Comparison of ENCODE assay signal across 18 cellular contexts in genomic region chr21:18620421-18620820, GRCh38.
DNase-seq lines count a peak whose midpoint lies in the region; ATAC-seq and TF ChIP-seq lines count a peak whose summit lies in the region.
"Had no signal": no experiment of that assay in that cellular context is flagged by ENCODE, and none has a peak within 500 bp of the region (broad histone marks: within the 10 kb centered on the region; RNA-seq: fewer than 3 reads in every experiment).

No MANE protein-coding gene starts in this region.

- no peaks in the 10 kb centered on the region for H3K9me3 ChIP-seq in neural progenitor cell (ENCODE audit: low read depth)
- H3K9me3 ChIP-seq: A549, Caco-2 had no signal

- no peaks in the 10 kb centered on the region for H3K36me3 ChIP-seq in neural progenitor cell

- H3K9me3 Mint-ChIP-seq in neural progenitor cell, result no peaks in the 10 kb centered on the region
- no peaks in the 10 kb centered on the region for H3K9me3 Mint-ChIP-seq in activated naive CD8-positive, alpha-beta T cell treated with anti-CD3 and anti-CD28 coated beads for 36 hours

- no peak for ATAC-seq in GM19463 (IDR thresholded peaks at IDR 0.05; ENCODE audit: unreplicated experiment)
- ATAC-seq: A549, HCT116 had no signal

- peaks cover 4% of the 10 kb centered on the region for H3K4me1 ChIP-seq in neural progenitor cell
- H3K4me1 ChIP-seq: A549, Caco-2 had no signal

- H3K79me2 ChIP-seq in neural progenitor cell (ENCODE audit: low read depth), result no peaks in the 10 kb centered on the region

- H3K4me1 Mint-ChIP-seq in neural progenitor cell, result peaks cover 5% of the 10 kb centered on the region
- no peaks in the 10 kb centered on the region for H3K4me1 Mint-ChIP-seq in activated naive CD8-positive, alpha-beta T cell treated with anti-CD3 and anti-CD28 coated beads for 36 hours

- no peak overlapping the region for H3K9ac ChIP-seq in neural progenitor cell

- DNase-seq in KG1 (lab: John Stamatoyannopoulos, UW), result peak; percentile 16
- peak; percentile 26 for DNase-seq in NCI-H2107 (lab: John Stamatoyannopoulos, UW)
- peak; percentile 35 for DNase-seq in RPMI8226
- DNase-seq in neural progenitor cell (ENCODE audit: low spot score), result no peak
- no peak for DNase-seq in activated naive CD8-positive, alpha-beta T cell treated with anti-CD3 and anti-CD28 coated beads for 36 hours
- DNase-seq in T1000 (lab: John Stamatoyannopoulos, UW), result no peak
- DNase-seq: AML-193; Caco-2; CD4-positive, alpha-beta T cell; GOT3; H7; HFFc6 had no signal

- peaks cover 2% of the 10 kb centered on the region for H3K27me3 Mint-ChIP-seq in neural progenitor cell (ENCODE audit: insufficient read depth, low read depth)
- H3K27me3 Mint-ChIP-seq in activated naive CD8-positive, alpha-beta T cell treated with anti-CD3 and anti-CD28 coated beads for 36 hours, result no peaks in the 10 kb centered on the region
- H3K27me3 Mint-ChIP-seq: CD4-positive, alpha-beta T cell had no signal

- no peaks in the 10 kb centered on the region for H3K36me3 Mint-ChIP-seq in neural progenitor cell
- no peaks in the 10 kb centered on the region for H3K36me3 Mint-ChIP-seq in activated naive CD8-positive, alpha-beta T cell treated with anti-CD3 and anti-CD28 coated beads for 36 hours

- H3K4me2 ChIP-seq in neural progenitor cell, result no peak overlapping the region
- H3K4me2 ChIP-seq: A549 had no signal

- H3K4me3 ChIP-seq in neural progenitor cell, result no peak overlapping the region
- H3K4me3 ChIP-seq: A549 had no signal

- H3K27ac ChIP-seq in neural progenitor cell, result no peak overlapping the region
- H3K27ac ChIP-seq: 22Rv1, A549, C4-2B, HL-60 had no signal

- no peaks in the 10 kb centered on the region for H4K20me1 ChIP-seq in neural progenitor cell (ENCODE audit: low read depth)

- H3K27me3 ChIP-seq in neural progenitor cell, result no peaks in the 10 kb centered on the region

- peak overlapping the region; percentile 66 for H2AFZ ChIP-seq in neural progenitor cell (replicated peaks)

- no peak for TF ChIP-seq CTCF in neural progenitor cell (IDR thresholded peaks at IDR 0.05)

- H3K27ac Mint-ChIP-seq in neural progenitor cell, result no peak overlapping the region
- no peak overlapping the region for H3K27ac Mint-ChIP-seq in activated naive CD8-positive, alpha-beta T cell treated with anti-CD3 and anti-CD28 coated beads for 36 hours
- H3K27ac Mint-ChIP-seq: CD4-positive, alpha-beta T cell; HFFc6 had no signal

- H3F3A ChIP-seq in neural progenitor cell (ENCODE audit: low read depth), result no peaks in the 10 kb centered on the region

- H3K4me3 Mint-ChIP-seq in neural progenitor cell, result no peak overlapping the region
- H3K4me3 Mint-ChIP-seq in activated naive CD8-positive, alpha-beta T cell treated with anti-CD3 and anti-CD28 coated beads for 36 hours, result no peak overlapping the region
- H3K4me3 Mint-ChIP-seq: CD4-positive, alpha-beta T cell; HFFc6 had no signal

Comparison
In these comparisons a context has a peak if more than half of its experiments do, and no peak if none do; other contexts are left out.
1. DNase-seq: peak in KG1 (single experiment), NCI-H2107 (single experiment) and RPMI8226 (single experiment); none in neural progenitor cell (single experiment), activated naive CD8-positive, alpha-beta T cell treated with anti-CD3 and anti-CD28 coated beads for 36 hours (single experiment) and T1000 (single experiment).